In the genomic region with DNA sequence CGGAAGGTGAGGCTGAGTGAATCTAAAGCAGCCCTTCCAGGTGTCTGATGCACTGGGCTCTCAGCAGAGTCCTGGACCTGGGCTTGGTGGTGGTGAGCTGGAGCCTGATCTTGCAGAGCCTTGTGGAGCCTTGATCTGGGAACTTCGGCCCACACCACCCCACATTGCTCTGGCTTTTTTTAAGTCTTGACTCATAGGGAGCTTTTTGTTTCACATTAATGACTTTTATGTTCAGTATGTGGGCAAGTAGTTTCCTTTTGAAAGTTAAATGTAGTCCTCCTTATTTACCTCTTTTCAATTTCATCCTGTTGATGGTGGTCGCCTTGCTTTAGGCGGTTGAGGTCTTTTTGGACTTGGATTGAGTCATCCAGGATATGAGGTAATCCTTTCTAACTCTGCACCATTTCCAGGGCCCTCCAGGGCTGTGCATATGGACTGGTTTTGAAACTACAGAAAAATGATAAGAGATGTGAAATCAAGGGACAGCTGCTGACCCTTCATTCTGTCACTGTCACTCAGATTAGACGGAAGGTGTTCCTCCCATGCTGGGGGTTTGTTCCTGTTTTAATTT, we compare ENCODE assay signal across 9 cellular contexts. TPM values are rescaled to one million over a fixed set of nuclear protein-coding genes. Genes with fewer than 3 reads are reported as not detected.
DNase-seq lines count a peak whose midpoint lies in the region; ATAC-seq and TF ChIP-seq lines count a peak whose summit lies in the region.
"Had no signal": no experiment of that assay in that cellular context is flagged by ENCODE, and none has a peak within 500 bp of the region (broad histone marks: within the 10 kb centered on the region; RNA-seq: fewer than 3 reads in every experiment).

No MANE protein-coding gene starts in this region.

- DNase-seq in GM10266 (ENCODE audit: extremely low spot score) (peak; percentile 52), cardiac fibroblast (ENCODE audit: low read depth in 2 of 2) (peak; percentile 10 to 42), posterior vena cava (ENCODE audit: low spot score) (no peak), H4 (ENCODE audit: low spot score) (no peak), NCI-H446 treated with DMSO at 0.1 percent for 48 hours (lab: John Stamatoyannopoulos, UW) (no peak)

- intact Hi-C loops in posterior vena cava (cut with DNase I): no loop called here

- no peak overlapping the region for H3K4me3 ChIP-seq in cardiac fibroblast (replicated peaks in 1 of 2; ENCODE audit: low read depth in 2 of 2, low read length in 2 of 2)

- TF ChIP-seq CTCF in GM10266 (IDR thresholded peaks at IDR 0.05; ENCODE audit: control insufficient read depth, insufficient read depth, low read depth, missing control alignments) (no peak), cardiac fibroblast (IDR thresholded peaks at IDR 0.05; ENCODE audit: low read depth, low read length) (no peak)

- ATAC-seq in GM21447 (IDR thresholded peaks at IDR 0.05; ENCODE audit: unreplicated experiment): peak; percentile 86
- peak; percentile 67 for ATAC-seq in HG03521 (IDR thresholded peaks at IDR 0.05; ENCODE audit: unreplicated experiment)
- ATAC-seq in HG03196 (IDR thresholded peaks at IDR 0.05; ENCODE audit: unreplicated experiment): no peak

RNA-seq across cellular contexts. Expression of a gene that starts 2.9 kb away (rescaled TPM):
- total RNA-seq in posterior vena cava: under 1 TPM in 1 of 2 donors, not detected in 1; 0.09 TPM
- 0.02 TPM in 1 of 2 replicates, not detected in the other for total RNA-seq in H4 (2014; rRNA removed; shearing (Covaris generic))
- total RNA-seq: subcutaneous adipose tissue had no signal

RNA-seq across cellular contexts. Expression of a gene that starts 12.9 kb away (rescaled TPM):
- 10 to 100 TPM; 12.5 to 20.1 TPM for total RNA-seq in posterior vena cava
- total RNA-seq in H4 (2014; rRNA removed; shearing (Covaris generic)): 56.8 and 59.5 TPM in 2 replicates

Comparison
In these comparisons a context has a peak if more than half of its experiments do, and no peak if none do; other contexts are left out.
1. DNase-seq: peak in GM10266 (single experiment) and cardiac fibroblast (2 of 2); none in posterior vena cava (single experiment), H4 (single experiment) and NCI-H446 treated with DMSO at 0.1 percent for 48 hours (single experiment).